Comparison of ENCODE assay signal across 8 cellular contexts in genomic region chr20:32762754-32763201, GRCh38. TPM values are rescaled to one million over a fixed set of nuclear protein-coding genes. Genes with fewer than 3 reads are reported as not detected.
DNase-seq lines count a peak whose midpoint lies in the region; ATAC-seq, FAIRE-seq and TF ChIP-seq lines count a peak whose summit lies in the region.

No MANE protein-coding gene starts in this region.

- H2BK15ac ChIP-seq in H9 (ENCODE audit: low read depth, low read length): no peak overlapping the region

- no peak overlapping the region for H3T11ph ChIP-seq in H9 (ENCODE audit: low read length)

- H2BK5ac ChIP-seq in H9 (ENCODE audit: insufficient read length, low read length): no peak overlapping the region

- H3K27ac ChIP-seq in H9 (ENCODE audit: insufficient read length, low read depth, low read length) (no peak overlapping the region), SK-N-MC (no peak overlapping the region), endodermal cell (ENCODE audit: low read depth, low read length) (no peak overlapping the region)

- ATAC-seq in GM21515 (IDR thresholded peaks at IDR 0.05; ENCODE audit: unreplicated experiment): no peak

- DNase-seq in D721Med (ENCODE audit: insufficient read length, low spot score) (peak; percentile 52), H9 (no peak), SK-N-MC (ENCODE audit: low read depth, low spot score) (no peak), endodermal cell (peak; percentile 63), neural crest cell (ENCODE audit: low read depth, low spot score) (no peak), mesenteric fat pad (ENCODE audit: low spot score) (no peak), mucosa of gallbladder (ENCODE audit: low spot score) (no peak)

- H4K8ac ChIP-seq in H9 (replicated peaks; ENCODE audit: insufficient read length, low read depth, low read length): no peak overlapping the region

- peaks cover 49% of the 10 kb centered on the region for H3K79me2 ChIP-seq in H9 (ENCODE audit: insufficient read depth, low read length)

- no peak overlapping the region for H3K23ac ChIP-seq in H9 (ENCODE audit: insufficient read length, low read depth, low read length)

- no peak overlapping the region for H4K91ac ChIP-seq in H9 (ENCODE audit: insufficient read length, low read depth, low read length)

- H2AFZ ChIP-seq in H9 (ENCODE audit: low read length): no peak overlapping the region

- H3K9ac ChIP-seq in H9 (ENCODE audit: extremely low read depth, insufficient read length, low read length) (peak overlapping the region; percentile 76), SK-N-MC (ENCODE audit: insufficient read length) (peak overlapping the region; percentile 70), endodermal cell (ENCODE audit: extremely low read depth, low read length, poor library complexity, severe bottlenecking) (peak overlapping the region; percentile 79)

- H3K4me3 ChIP-seq in SK-N-MC: peak overlapping the region; percentile 80
- H3K4me3 ChIP-seq in endodermal cell (ENCODE audit: low read length): peak overlapping the region; percentile 90

- H3K9me3 ChIP-seq in H9 (ENCODE audit: control insufficient read depth, low read depth, low read length): no peaks in the 10 kb centered on the region
- no peaks in the 10 kb centered on the region for H3K9me3 ChIP-seq in SK-N-MC (ENCODE audit: low read depth, low read length)
- H3K9me3 ChIP-seq in endodermal cell (ENCODE audit: control insufficient read depth, low read length): no peaks in the 10 kb centered on the region

- peak overlapping the region; percentile 86 for H3K14ac ChIP-seq in H9 (ENCODE audit: insufficient read depth, low read length)

- H3K79me1 ChIP-seq in H9 (ENCODE audit: insufficient read depth, low read depth, low read length, poor library complexity, severe bottlenecking): no peaks in the 10 kb centered on the region

- H3K9me3 Mint-ChIP-seq in H9: no peaks in the 10 kb centered on the region; a peak in 1 of 5 replicates
- no peaks in the 10 kb centered on the region for H3K9me3 Mint-ChIP-seq in endodermal cell
- H3K9me3 Mint-ChIP-seq in neural crest cell: no peaks in the 10 kb centered on the region

- peaks cover 23% of the 10 kb centered on the region for H3K23me2 ChIP-seq in H9 (ENCODE audit: insufficient read length, low read depth, low read length, poor library complexity, severe bottlenecking)

- no peak overlapping the region for H3K4ac ChIP-seq in H9 (ENCODE audit: low read depth, low read length)

- TF ChIP-seq CTCF in D721Med (IDR thresholded peaks at IDR 0.05; ENCODE audit: insufficient read depth, missing control alignments) (no peak), H9 (conservative IDR thresholded peaks at IDR 0.05) (no peak), endodermal cell (conservative IDR thresholded peaks at IDR 0.05) (no peak), neural crest cell (conservative IDR thresholded peaks at IDR 0.05) (no peak)

- no peak overlapping the region for H2AK5ac ChIP-seq in H9 (ENCODE audit: insufficient read length, low read length)

- FAIRE-seq in D721Med (lab: Jason Lieb, UNC): no peak

- H3K4me2 ChIP-seq in H9 (ENCODE audit: insufficient read depth, insufficient read length, low read length): peak overlapping the region; percentile 79

- H3K4me3 Mint-ChIP-seq in H9: peak overlapping the region; percentile 99
- H3K4me3 Mint-ChIP-seq in endodermal cell: peak overlapping the region; percentile 100
- H3K4me3 Mint-ChIP-seq in neural crest cell: peak overlapping the region; percentile 98

- H3K36me3 Mint-ChIP-seq in H9 (ENCODE audit: insufficient read depth in 1 of 3, low read depth in 3 of 3): peaks cover 35 to 48% (median 37%) of the 10 kb centered on the region in 3 experiments
- peaks cover 24% of the 10 kb centered on the region for H3K36me3 Mint-ChIP-seq in endodermal cell (ENCODE audit: low read depth)
- no peaks in the 10 kb centered on the region for H3K36me3 Mint-ChIP-seq in neural crest cell (ENCODE audit: low read depth)

- H2BK120ac ChIP-seq in H9 (ENCODE audit: low read depth, low read length, poor library complexity, severe bottlenecking): no peak overlapping the region

- WGBS in H9 (ENCODE audit: extremely low coverage, insufficient read length, low lambda C conversion rate): no CpG with 5 or more reads among the region's 30 CpGs
- WGBS in endodermal cell (ENCODE audit: insufficient coverage in 1 of 2, insufficient read length in 1 of 2), 2 experiments: 0% methylated on average over 16 to 29 of the region's 30 CpGs

- peaks cover 6% of the 10 kb centered on the region for H4K20me1 ChIP-seq in H9 (ENCODE audit: control insufficient read depth, insufficient read depth, insufficient read length)

- H3K56ac ChIP-seq in H9 (ENCODE audit: insufficient read length, low read depth, low read length): no peak overlapping the region

- H4K5ac ChIP-seq in H9 (ENCODE audit: insufficient read length, low read depth, low read length): no peak overlapping the region

- no peak overlapping the region for H2BK12ac ChIP-seq in H9 (ENCODE audit: insufficient read length, low read depth, low read length)

- H3K4me1 ChIP-seq in H9 (ENCODE audit: insufficient read depth, low read length) (peaks cover 6% of the 10 kb centered on the region; the same call in 1 of the 2 replicates), endodermal cell (ENCODE audit: control insufficient read depth, insufficient read depth, low read length) (no peaks in the 10 kb centered on the region)

- H3K27ac Mint-ChIP-seq in H9: peak overlapping the region; percentile 92 to 95 (median 94); a peak in 6 of 7 replicates
- H3K27ac Mint-ChIP-seq in endodermal cell: peak overlapping the region; percentile 97
- peak overlapping the region; percentile 43 for H3K27ac Mint-ChIP-seq in neural crest cell (ENCODE audit: unreplicated experiment)

- H3K4me1 Mint-ChIP-seq in H9 (peaks cover 45 to 48% of the 10 kb centered on the region in 2 experiments), endodermal cell (peaks cover 42% of the 10 kb centered on the region), neural crest cell (peaks cover 48% of the 10 kb centered on the region)

- peak overlapping the region; percentile 19 for H3K18ac ChIP-seq in H9 (ENCODE audit: insufficient read length, low read depth, low read length)

- no peaks in the 10 kb centered on the region for H3K27me3 ChIP-seq in H9 (ENCODE audit: insufficient read depth, low read length)
- H3K27me3 ChIP-seq in endodermal cell (ENCODE audit: control insufficient read depth, insufficient read depth, low read length, poor library complexity, severe bottlenecking): no peaks in the 10 kb centered on the region

- no peak overlapping the region for H2BK20ac ChIP-seq in H9 (ENCODE audit: low read depth, low read length, poor library complexity, severe bottlenecking)

- H3K36me3 ChIP-seq in SK-N-MC (ENCODE audit: insufficient read depth, low read length): no peaks in the 10 kb centered on the region
- peaks cover 19% of the 10 kb centered on the region for H3K36me3 ChIP-seq in endodermal cell (ENCODE audit: control insufficient read depth, insufficient read depth, low read length)

- H3K27me3 Mint-ChIP-seq in H9 (ENCODE audit: low read depth) (0 out of 2 replicates have a peak, but pooled peaks cover 2% of the 10 kb centered on the region), endodermal cell (ENCODE audit: insufficient read depth) (no peaks in the 10 kb centered on the region), neural crest cell (ENCODE audit: low read depth) (peaks cover 15% of the 10 kb centered on the region)

RNA-seq across cellular contexts. Expression of gene DNMT3B, which starts 0.6 kb away (rescaled TPM):
- total RNA-seq in H9 (2021) (980 and 996 TPM in 2 replicates), endodermal cell (100 to 1,000 TPM in 1 of 2 donors, 10 to 100 TPM in 1; 82.1 to 283 TPM), neural crest cell (57.3 and 58.0 TPM in 2 replicates), mesenteric fat pad (0.39 TPM), mucosa of gallbladder (2.0 TPM)
- 68.5 TPM for polyA plus RNA-seq in endodermal cell (2013, experiment 1 of 2)
- polyA plus RNA-seq in endodermal cell (2013, experiment 2 of 2): 50.5 TPM

RNA-seq across cellular contexts. Expression of gene COMMD7, which starts 19.5 kb away (rescaled TPM):
- total RNA-seq in H9 (2021) (65.0 and 66.1 TPM in 2 replicates), endodermal cell (10 to 100 TPM; 21.2 to 49.2 TPM), neural crest cell (60.4 and 65.3 TPM in 2 replicates), mesenteric fat pad (38.0 TPM), mucosa of gallbladder (43.8 TPM)
- 43.4 TPM for polyA plus RNA-seq in endodermal cell (2013, experiment 1 of 2)
- 41.9 TPM for polyA plus RNA-seq in endodermal cell (2013, experiment 2 of 2)

RNA-seq across cellular contexts. Expression of gene MAPRE1, which starts 57.0 kb away (rescaled TPM):
- total RNA-seq in H9 (2021) (286 and 289 TPM in 2 replicates), endodermal cell (100 to 1,000 TPM; 180 to 265 TPM), neural crest cell (291 and 304 TPM in 2 replicates), mesenteric fat pad (107 TPM), mucosa of gallbladder (85.9 TPM)
- 153 TPM for polyA plus RNA-seq in endodermal cell (2013, experiment 1 of 2)
- 143 TPM for polyA plus RNA-seq in endodermal cell (2013, experiment 2 of 2)

Comparison
In these comparisons a context has a peak if more than half of its experiments do, and no peak if none do; other contexts are left out.
1. DNase-seq: peak in D721Med (single experiment) and endodermal cell (single experiment); none in H9 (single experiment), SK-N-MC (single experiment), neural crest cell (single experiment), mesenteric fat pad (single experiment) and mucosa of gallbladder (single experiment).
2. H3K27ac Mint-ChIP-seq: peak in every context shown above with its lines; median percentile 97 in endodermal cell; 94 in H9; 43 in neural crest cell.
3. RNA of gene DNMT3B, which starts 0.6 kb away (total RNA-seq): 980 to 996 TPM in H9, 82.1 to 283 TPM in endodermal cell and 57.3 to 58.0 TPM in neural crest cell; 2.0 TPM in mucosa of gallbladder (single experiment) and 0.39 TPM in mesenteric fat pad (single experiment); every median in the first group is over 10 times any median in the second.
4. Peak in every context shown above with its lines, with median percentiles within 50 percentile points of each other: H3K9ac ChIP-seq and H3K4me3 Mint-ChIP-seq.